Comparison of ENCODE assay signal across 8 cellular contexts in the genomic region with DNA sequence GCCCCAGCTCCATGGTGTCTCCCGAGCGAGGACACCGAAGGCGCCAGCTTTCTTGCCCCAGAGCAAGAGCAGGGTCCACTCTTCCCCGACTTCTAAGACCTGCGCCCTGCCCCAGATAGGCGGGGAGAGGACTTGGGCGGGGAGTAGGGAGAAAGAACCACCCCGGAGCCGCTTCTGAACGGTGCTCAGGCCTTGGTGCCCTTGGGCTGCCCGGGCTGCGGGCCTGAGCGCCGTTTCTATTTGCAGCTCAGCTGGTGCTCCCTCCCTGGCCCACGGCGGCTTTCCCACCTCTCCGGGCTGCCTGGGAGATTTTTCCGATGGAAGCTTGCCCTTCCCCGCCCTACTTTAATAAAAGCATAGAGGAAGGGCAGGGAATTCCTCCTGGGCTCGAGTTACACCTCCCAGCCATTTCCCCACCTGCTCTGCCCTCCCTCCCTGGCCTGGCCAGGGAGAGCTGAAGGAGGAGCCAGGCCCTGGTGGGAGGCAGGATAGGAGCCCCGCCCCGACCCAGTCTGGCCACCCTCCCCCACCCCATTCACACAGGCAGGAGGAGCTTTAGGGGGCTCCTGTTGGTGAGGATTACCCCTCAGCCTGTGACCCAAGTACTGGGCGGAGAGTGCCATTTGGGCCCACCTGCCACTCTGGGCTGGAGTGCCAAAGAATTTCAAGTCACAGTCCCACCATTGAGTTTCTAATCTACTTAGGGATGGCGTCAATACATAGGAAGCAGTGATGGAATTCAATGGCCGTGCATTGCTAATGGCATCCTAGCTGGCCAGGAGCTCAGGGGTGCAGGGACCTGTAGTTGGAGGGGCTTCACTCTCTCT. TPM values are rescaled to one million over a fixed set of nuclear protein-coding genes. Genes with fewer than 3 reads are reported as not detected.
A peak's percentile ranks its signal among the peaks of the same experiment; 100 is the strongest.
DNase-seq lines count a peak whose midpoint lies in the region; ATAC-seq and TF ChIP-seq lines count a peak whose summit lies in the region.

No MANE protein-coding gene starts in this region.

- no peak for ATAC-seq in stimulated activated memory B cell treated with anti-CD40 and anti-IgM and Interleukin-4, amounts not matched to agents 10 μg/mL and 1 μg/mL and 100 μg/mL, for 72 hours
- no peak for ATAC-seq in GM18867 (IDR thresholded peaks at IDR 0.05; ENCODE audit: unreplicated experiment)

- TF ChIP-seq CTCF in osteocyte (IDR thresholded peaks at IDR 0.05) = no peak

- DNase-seq in HPDE6-E6E7 (ENCODE audit: extremely low spot score) = peak; percentile 76
- peak; percentile 37 for DNase-seq in amniotic epithelial cell (ENCODE audit: low read depth)
- DNase-seq in osteocyte (ENCODE audit: extremely low spot score, unreplicated experiment) = no peak
- no peak for DNase-seq in AG08396 (ENCODE audit: low spot score)

- H3K27ac ChIP-seq in skeletal muscle tissue (ENCODE audit: low read depth, low read length) = peak overlapping the region; percentile 84

- peaks cover 8% of the 10 kb centered on the region for H3K27me3 Mint-ChIP-seq in osteocyte (ENCODE audit: unreplicated experiment)
- H3K27me3 Mint-ChIP-seq in stimulated activated memory B cell treated with anti-CD40 and anti-IgM and Interleukin-4, amounts not matched to agents 10 μg/mL and 1 μg/mL and 100 μg/mL, for 72 hours = peaks cover 29% of the 10 kb centered on the region

- H3K4me1 Mint-ChIP-seq in osteocyte (ENCODE audit: unreplicated experiment) = peaks cover 10% of the 10 kb centered on the region
- peaks cover 9% of the 10 kb centered on the region for H3K4me1 Mint-ChIP-seq in stimulated activated memory B cell treated with anti-CD40 and anti-IgM and Interleukin-4, amounts not matched to agents 10 μg/mL and 1 μg/mL and 100 μg/mL, for 72 hours

- H3K9me3 ChIP-seq in skeletal muscle tissue (ENCODE audit: control insufficient read depth in 3 of 3, low read length in 3 of 3) = no peaks in the 10 kb centered on the region

- no peaks in the 10 kb centered on the region for H3K36me3 Mint-ChIP-seq in osteocyte (ENCODE audit: unreplicated experiment)
- H3K36me3 Mint-ChIP-seq in stimulated activated memory B cell treated with anti-CD40 and anti-IgM and Interleukin-4, amounts not matched to agents 10 μg/mL and 1 μg/mL and 100 μg/mL, for 72 hours = no peaks in the 10 kb centered on the region

- no peaks in the 10 kb centered on the region for H3K27me3 ChIP-seq in skeletal muscle tissue (ENCODE audit: control insufficient read depth in 3 of 3, insufficient read depth in 3 of 3, low read length in 3 of 3)

- H3K4me3 ChIP-seq in iPS-11a (ENCODE audit: low read depth, low read length) (peak overlapping the region; percentile 71), skeletal muscle tissue (ENCODE audit: low read length in 3 of 3) (peak overlapping the region; percentile 72 to 83 (median 82))

- H3K9me3 Mint-ChIP-seq in osteocyte (ENCODE audit: unreplicated experiment) = no peaks in the 10 kb centered on the region
- H3K9me3 Mint-ChIP-seq in stimulated activated memory B cell treated with anti-CD40 and anti-IgM and Interleukin-4, amounts not matched to agents 10 μg/mL and 1 μg/mL and 100 μg/mL, for 72 hours = no peaks in the 10 kb centered on the region

- peaks cover 58 to 72% (median 62%) of the 10 kb centered on the region in 3 donors for H3K4me1 ChIP-seq in skeletal muscle tissue (ENCODE audit: control insufficient read depth in 3 of 3, insufficient read depth in 3 of 3, low read length in 3 of 3)

- peaks cover 0 to 2% (median 0%) of the 10 kb centered on the region in 3 donors for H3K36me3 ChIP-seq in skeletal muscle tissue (ENCODE audit: control insufficient read depth in 3 of 3, insufficient read depth in 3 of 3, low read length in 3 of 3)

- H3K27ac Mint-ChIP-seq in osteocyte (ENCODE audit: unreplicated experiment) = no peak overlapping the region
- no peak overlapping the region for H3K27ac Mint-ChIP-seq in stimulated activated memory B cell treated with anti-CD40 and anti-IgM and Interleukin-4, amounts not matched to agents 10 μg/mL and 1 μg/mL and 100 μg/mL, for 72 hours

- H3K9ac ChIP-seq in skeletal muscle tissue (ENCODE audit: low read depth in 1 of 3, low read length in 3 of 3) = peak overlapping the region; percentile 69 to 82 (median 74)

- H3K4me3 Mint-ChIP-seq in osteocyte (ENCODE audit: unreplicated experiment) = no peak overlapping the region
- no peak overlapping the region for H3K4me3 Mint-ChIP-seq in stimulated activated memory B cell treated with anti-CD40 and anti-IgM and Interleukin-4, amounts not matched to agents 10 μg/mL and 1 μg/mL and 100 μg/mL, for 72 hours

RNA-seq across cellular contexts. Expression of a gene that starts 2.0 kb away (rescaled TPM):
- total RNA-seq in skeletal muscle tissue = 15.1 TPM
- total RNA-seq in osteocyte = 4.9 and 5.2 TPM in 2 replicates

RNA-seq across cellular contexts. Expression of a gene that starts 26.3 kb away (rescaled TPM):
- total RNA-seq in skeletal muscle tissue = 2.1 TPM
- total RNA-seq in osteocyte = 43.4 and 45.5 TPM in 2 replicates

RNA-seq across cellular contexts. Expression of a gene that starts 27.1 kb away (rescaled TPM):
- total RNA-seq in skeletal muscle tissue (3.1 TPM), osteocyte (11.9 and 14.9 TPM in 2 replicates)

RNA-seq across cellular contexts. Expression of a gene that starts 56.6 kb away (rescaled TPM):
- total RNA-seq in skeletal muscle tissue = not detected
- total RNA-seq in osteocyte = not detected in 2 replicates

Comparison
In these comparisons a context has a peak if more than half of its experiments do, and no peak if none do; other contexts are left out.
1. DNase-seq: peak in HPDE6-E6E7 (single experiment) and amniotic epithelial cell (single experiment); none in osteocyte (single experiment) and AG08396 (single experiment).
2. RNA of a gene that starts 26.3 kb away (total RNA-seq): 43.4 to 45.5 TPM in osteocyte; 2.1 TPM in skeletal muscle tissue (single experiment); every median in the first group is over 10 times any median in the second.